ENCODE assay signal across 40 cellular contexts in the genomic region with DNA sequence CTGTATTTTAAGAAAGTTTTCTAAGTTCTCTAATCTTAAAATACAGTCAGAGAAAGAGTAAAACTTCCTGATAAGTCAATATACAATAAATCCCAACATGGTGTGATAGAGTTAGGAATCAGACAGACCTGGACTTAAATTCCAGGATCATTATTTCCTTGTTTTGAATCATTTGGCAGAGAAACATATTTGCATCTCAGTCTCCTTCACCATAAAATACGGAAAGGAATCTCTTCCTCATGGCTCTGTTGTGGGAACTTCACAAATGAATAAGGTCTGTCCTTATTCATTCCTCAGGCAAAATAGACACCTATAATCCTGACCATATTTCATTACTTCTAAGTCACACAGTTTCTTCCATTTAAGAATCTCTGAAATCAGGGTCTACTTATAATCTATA. TPM values are rescaled to one million over a fixed set of nuclear protein-coding genes. Genes with fewer than 3 reads are reported as not detected.
"Had no signal": no experiment of that assay in that cellular context is flagged by ENCODE, and none has a peak within 500 bp of the region (broad histone marks: within the 10 kb centered on the region; RNA-seq: fewer than 3 reads in every experiment).

No MANE protein-coding gene starts in this region.

- H3K27ac Mint-ChIP-seq: activated B cell treated with CpG ODN at 0.5 μM for 24 hours; activated CD4-positive, alpha-beta memory T cell treated with anti-CD3 and anti-CD28 coated beads for 36 hours; activated CD4-positive, alpha-beta T cell treated with anti-CD3 and anti-CD28 coated beads, Interleukin-2, amount 10 ng/mL, durations not matched to agents 24 days and 14 days; activated CD8-positive, alpha-beta memory T cell treated with anti-CD3 and anti-CD28 coated beads, Interleukin-2, amount 10 ng/mL, durations not matched to agents 7 days and 5 days; activated CD8-positive, alpha-beta T cell treated with anti-CD3 and anti-CD28 coated beads, Interleukin-2, amount 10 ng/mL, durations not matched to agents 7 days and 5 days; activated naive CD4-positive, alpha-beta T cell treated with anti-CD3 and anti-CD28 coated beads for 36 hours; activated naive CD4-positive, alpha-beta T cell treated with anti-CD3 and anti-CD28 coated beads, Interleukin-2, amount 50 U/mL, for 72 hours; activated naive CD8-positive, alpha-beta T cell treated with anti-CD3 and anti-CD28 coated beads for 36 hours; activated T-cell treated with anti-CD3 and anti-CD28 coated beads, Interleukin-2, amount 50 U/mL, for 24 hours; activated T-helper 1 cell treated with anti-CD3 and anti-CD28 coated beads, Interleukin-12 subunit alpha, Interleukin-12 subunit beta, Interleukin-2, Interleukin-4 antibody, amounts not matched to agents 30 ng/mL and 10 ng/mL and 1 ng/mL, durations not matched to agents 14 hours and 24 hours and 36 hours; activated T-helper 17 cell treated with anti-CD3 and anti-CD28 coated beads, Interleukin-2, amount 50 U/mL, for 72 hours; T-helper 1 cell treated with Interleukin-12 subunit alpha and Interleukin-12 subunit beta and Interleukin-4 antibody, amounts not matched to agents 30 μg/mL and 1 μg/mL, for 36 hours; T-helper 2 cell treated with Interferon-gamma antibody and Interleukin-4, amounts not matched to agents 5 μg/mL and 100 μg/mL, for 36 hours had no signal

- DNase-seq: activated B cell treated with CpG ODN at 0.5 μM for 24 hours; activated CD4-positive, alpha-beta memory T cell treated with anti-CD3 and anti-CD28 coated beads for 36 hours; activated CD4-positive, alpha-beta T cell treated with anti-CD3 and anti-CD28 coated beads for 4 hours; activated CD4-positive, alpha-beta T cell treated with anti-CD3 and anti-CD28 coated beads, Interleukin-2, amount 10 ng/mL, durations not matched to agents 24 days and 14 days; activated CD4-positive, alpha-beta T cell treated with anti-CD3 and anti-CD28 coated beads, Interleukin-2, amount 50 U/mL, for 1 hour; activated CD4-positive, alpha-beta T cell treated with anti-CD3 and anti-CD28 coated beads, Interleukin-2, amount 50 U/mL, for 4 hours; activated CD4-positive, CD25-positive, alpha-beta regulatory T cell treated with anti-CD3 and anti-CD28 coated beads, Interleukin-2, amount 50 U/mL, for 72 hours; activated CD8-positive, alpha-beta memory T cell treated with anti-CD3 and anti-CD28 coated beads for 24 hours; activated CD8-positive, alpha-beta memory T cell treated with anti-CD3 and anti-CD28 coated beads, Interleukin-2, amount 10 ng/mL, durations not matched to agents 7 days and 5 days; activated CD8-positive, alpha-beta memory T cell treated with anti-CD3 and anti-CD28 coated beads, Interleukin-2, amount 50 U/mL, for 48 hours; activated CD8-positive, alpha-beta T cell treated with anti-CD3 and anti-CD28 coated beads, Interleukin-2, amount 10 ng/mL, durations not matched to agents 7 days and 5 days; activated effector memory CD4-positive, alpha-beta T cell treated with anti-CD3 and anti-CD28 coated beads, Interleukin-2, amount 50 U/mL, for 16 hours; activated gamma-delta T cell treated with Interleukin-2 at 50 U/mL for 16 hours; activated naive CD4-positive, alpha-beta T cell; activated naive CD4-positive, alpha-beta T cell treated with anti-CD3 and anti-CD28 coated beads for 36 hours; activated naive CD4-positive, alpha-beta T cell treated with anti-CD3 and anti-CD28 coated beads, Interleukin-2, amount 50 U/mL, for 16 hours; activated naive CD8-positive, alpha-beta T cell treated with anti-CD3 and anti-CD28 coated beads for 36 hours; activated T-cell treated with anti-CD3 and anti-CD28 coated beads, Interleukin-2, amount 50 U/mL, for 24 hours; activated T-cell treated with anti-CD3 and anti-CD28 coated beads, Interleukin-2, amount 50 U/mL, for 48 hours; adrenal gland; amniotic stem cell; aorta; body of pancreas; brain microvascular endothelial cell; caudate nucleus; cerebellar nuclear complex; T-helper 1 cell; T-helper 2 cell; T-helper 9 cell had no signal

- H3K9me3 ChIP-seq: adrenal gland, body of pancreas had no signal

- H3K4me3 ChIP-seq: adrenal gland, body of pancreas, cardiac muscle cell had no signal

- H3K4me1 ChIP-seq: adrenal gland, body of pancreas had no signal

- H3K9me3 Mint-ChIP-seq: activated B cell treated with CpG ODN at 0.5 μM for 24 hours; activated CD4-positive, alpha-beta memory T cell treated with anti-CD3 and anti-CD28 coated beads for 36 hours; activated CD4-positive, alpha-beta T cell treated with anti-CD3 and anti-CD28 coated beads, Interleukin-2, amount 10 ng/mL, durations not matched to agents 24 days and 14 days; activated naive CD4-positive, alpha-beta T cell treated with anti-CD3 and anti-CD28 coated beads for 36 hours; activated naive CD4-positive, alpha-beta T cell treated with anti-CD3 and anti-CD28 coated beads, Interleukin-2, amount 50 U/mL, for 72 hours; activated naive CD8-positive, alpha-beta T cell treated with anti-CD3 and anti-CD28 coated beads for 36 hours; activated T-cell treated with anti-CD3 and anti-CD28 coated beads, Interleukin-2, amount 50 U/mL, for 24 hours; activated T-helper 1 cell treated with anti-CD3 and anti-CD28 coated beads, Interleukin-12 subunit alpha, Interleukin-12 subunit beta, Interleukin-2, Interleukin-4 antibody, amounts not matched to agents 30 ng/mL and 10 ng/mL and 1 ng/mL, durations not matched to agents 14 hours and 24 hours and 36 hours; activated T-helper 17 cell treated with anti-CD3 and anti-CD28 coated beads, Interleukin-2, amount 50 U/mL, for 72 hours; central memory CD8-positive, alpha-beta T cell; T-helper 1 cell treated with Interleukin-12 subunit alpha and Interleukin-12 subunit beta and Interleukin-4 antibody, amounts not matched to agents 30 μg/mL and 1 μg/mL, for 36 hours; T-helper 2 cell treated with Interferon-gamma antibody and Interleukin-4, amounts not matched to agents 5 μg/mL and 100 μg/mL, for 36 hours had no signal

- H3K36me3 ChIP-seq: adrenal gland, brain microvascular endothelial cell, cardiac muscle cell had no signal

- FAIRE-seq: astrocyte, bronchial epithelial cell, TTC549 had no signal

- ATAC-seq: activated CD8-positive, alpha-beta memory T cell treated with anti-CD3 and anti-CD28 coated beads, Interleukin-2, amount 10 ng/mL, durations not matched to agents 7 days and 5 days; activated CD8-positive, alpha-beta T cell treated with anti-CD3 and anti-CD28 coated beads, Interleukin-2, amount 10 ng/mL, durations not matched to agents 7 days and 5 days; activated naive CD4-positive, alpha-beta T cell treated with anti-CD3 and anti-CD28 coated beads, Interleukin-2, amount 50 U/mL, for 72 hours; activated T-helper 17 cell treated with anti-CD3 and anti-CD28 coated beads, Interleukin-2, amount 50 U/mL, for 72 hours had no signal

- H3K27me3 ChIP-seq: adrenal gland, body of pancreas, brain microvascular endothelial cell, cardiac muscle cell had no signal

- H3K36me3 Mint-ChIP-seq: activated CD4-positive, alpha-beta memory T cell treated with anti-CD3 and anti-CD28 coated beads for 36 hours; activated CD8-positive, alpha-beta memory T cell treated with anti-CD3 and anti-CD28 coated beads, Interleukin-2, amount 10 ng/mL, durations not matched to agents 7 days and 5 days; activated naive CD4-positive, alpha-beta T cell treated with anti-CD3 and anti-CD28 coated beads, Interleukin-2, amount 50 U/mL, for 72 hours; activated naive CD8-positive, alpha-beta T cell treated with anti-CD3 and anti-CD28 coated beads for 36 hours had no signal

- H3K27me3 Mint-ChIP-seq: central memory CD8-positive, alpha-beta T cell had no signal

- H3K4me3 Mint-ChIP-seq: activated B cell treated with CpG ODN at 0.5 μM for 24 hours; activated CD4-positive, alpha-beta memory T cell treated with anti-CD3 and anti-CD28 coated beads for 36 hours; activated CD4-positive, alpha-beta T cell treated with anti-CD3 and anti-CD28 coated beads, Interleukin-2, amount 10 ng/mL, durations not matched to agents 24 days and 14 days; activated CD8-positive, alpha-beta memory T cell treated with anti-CD3 and anti-CD28 coated beads, Interleukin-2, amount 10 ng/mL, durations not matched to agents 7 days and 5 days; activated CD8-positive, alpha-beta T cell treated with anti-CD3 and anti-CD28 coated beads, Interleukin-2, amount 10 ng/mL, durations not matched to agents 7 days and 5 days; activated naive CD4-positive, alpha-beta T cell treated with anti-CD3 and anti-CD28 coated beads for 36 hours; activated naive CD8-positive, alpha-beta T cell treated with anti-CD3 and anti-CD28 coated beads for 36 hours; activated T-cell treated with anti-CD3 and anti-CD28 coated beads, Interleukin-2, amount 50 U/mL, for 24 hours; activated T-helper 1 cell treated with anti-CD3 and anti-CD28 coated beads, Interleukin-12 subunit alpha, Interleukin-12 subunit beta, Interleukin-2, Interleukin-4 antibody, amounts not matched to agents 30 ng/mL and 10 ng/mL and 1 ng/mL, durations not matched to agents 14 hours and 24 hours and 36 hours; activated T-helper 17 cell treated with anti-CD3 and anti-CD28 coated beads, Interleukin-2, amount 50 U/mL, for 72 hours; central memory CD8-positive, alpha-beta T cell; T-helper 1 cell treated with Interleukin-12 subunit alpha and Interleukin-12 subunit beta and Interleukin-4 antibody, amounts not matched to agents 30 μg/mL and 1 μg/mL, for 36 hours; T-helper 2 cell treated with Interferon-gamma antibody and Interleukin-4, amounts not matched to agents 5 μg/mL and 100 μg/mL, for 36 hours had no signal

- H3K4me1 Mint-ChIP-seq: activated B cell treated with CpG ODN at 0.5 μM for 24 hours; activated T-helper 17 cell treated with anti-CD3 and anti-CD28 coated beads, Interleukin-2, amount 50 U/mL, for 72 hours had no signal

- H3K27ac ChIP-seq: adrenal gland, body of pancreas, brain microvascular endothelial cell, cardiac muscle cell, VCaP had no signal

RNA-seq across cellular contexts. Expression of gene SERP2, which starts 19.3 kb away (rescaled TPM):
- total RNA-seq: activated CD4-positive, alpha-beta memory T cell treated with anti-CD3 and anti-CD28 coated beads for 36 hours; activated CD4-positive, alpha-beta T cell treated with anti-CD3 and anti-CD28 coated beads, Interleukin-2, amount 10 ng/mL, durations not matched to agents 24 days and 14 days; activated CD8-positive, alpha-beta memory T cell treated with anti-CD3 and anti-CD28 coated beads, Interleukin-2, amount 10 ng/mL, durations not matched to agents 7 days and 5 days; activated T-helper 1 cell treated with anti-CD3 and anti-CD28 coated beads, Interleukin-12 subunit alpha, Interleukin-12 subunit beta, Interleukin-2, Interleukin-4 antibody, amounts not matched to agents 30 ng/mL and 10 ng/mL and 1 ng/mL, durations not matched to agents 14 hours and 24 hours and 36 hours; activated T-helper 17 cell treated with anti-CD3 and anti-CD28 coated beads, Interleukin-2, amount 50 U/mL, for 72 hours had no signal
